ENCODE assay signal across 13 cellular contexts in the genomic region with DNA sequence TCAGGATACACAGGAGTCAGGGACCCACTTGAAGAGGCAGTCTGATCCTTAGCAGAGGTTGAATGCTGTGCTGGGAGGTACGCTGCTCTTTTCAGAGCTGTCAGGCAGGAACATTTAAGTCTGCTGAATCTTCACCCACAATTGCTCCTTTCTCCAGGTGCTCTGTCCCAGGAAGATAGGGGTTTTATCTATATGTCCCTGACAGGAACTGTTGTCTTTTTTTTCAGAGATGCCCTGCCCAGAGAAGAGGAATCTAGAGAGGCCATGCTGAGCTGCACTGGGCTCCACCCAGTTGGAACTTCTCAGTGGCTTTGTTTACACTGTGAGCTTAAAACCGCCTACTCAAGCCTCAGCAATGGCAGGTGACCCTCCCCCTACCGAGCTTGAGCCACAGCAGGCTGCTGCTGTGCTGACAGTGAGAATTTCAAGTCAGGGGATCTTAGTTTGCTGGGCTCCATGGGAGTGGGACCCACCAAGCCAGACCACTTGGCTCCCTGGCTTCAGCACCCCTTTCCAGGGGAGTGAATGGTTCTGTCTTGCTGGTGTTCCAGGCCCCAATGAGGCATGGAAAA.
A peak's percentile ranks its signal among the peaks of the same experiment; 100 is the strongest.
DNase-seq lines count a peak whose midpoint lies in the region; ATAC-seq and TF ChIP-seq lines count a peak whose summit lies in the region.
"Had no signal": no experiment of that assay in that cellular context is flagged by ENCODE, and none has a peak within 500 bp of the region (broad histone marks: within the 10 kb centered on the region; RNA-seq: fewer than 3 reads in every experiment).

No MANE protein-coding gene starts in this region.

- DNase-seq in NCI-H345 (lab: John Stamatoyannopoulos, UW), result peak; percentile 55
- DNase-seq in NCI-H345 treated with DMSO at 0.1 percent for 48 hours (lab: John Stamatoyannopoulos, UW; ENCODE audit: unreplicated experiment), result no peak
- peak; percentile 21 for DNase-seq in NCI-H510A treated with DMSO at 0.1 percent for 48 hours (lab: John Stamatoyannopoulos, UW)
- peak; percentile 10 for DNase-seq in fibroblast of pulmonary artery (ENCODE audit: low read depth)
- DNase-seq in retinal pigment epithelial cell (ENCODE audit: low read depth), result peak; percentile 37
- DNase-seq in central memory CD4-positive, alpha-beta T cell, result no peak
- DNase-seq: activated CD8-positive, alpha-beta memory T cell treated with anti-CD3 and anti-CD28 coated beads for 24 hours; activated naive CD4-positive, alpha-beta T cell treated with anti-CD3 and anti-CD28 coated beads, Interleukin-2, amount 50 U/mL, for 16 hours; NCI-H1694; right cardiac atrium had no signal

- no peak for TF ChIP-seq CTCF in fibroblast of pulmonary artery (IDR thresholded peaks at IDR 0.05; ENCODE audit: low read length, missing control alignments)
- no peak for TF ChIP-seq CTCF in retinal pigment epithelial cell (conservative IDR thresholded peaks at IDR 0.05; ENCODE audit: low read depth, low read length)

- H3K4me3 ChIP-seq in fibroblast of pulmonary artery (replicated peaks; ENCODE audit: low read depth, low read length), result no peak overlapping the region
- H3K4me3 ChIP-seq in retinal pigment epithelial cell (ENCODE audit: low read length), result no peak overlapping the region
- H3K4me3 ChIP-seq: tibial nerve had no signal

- no peak for ATAC-seq in GM18502 (IDR thresholded peaks at IDR 0.05; ENCODE audit: poor library complexity, unreplicated experiment)
- ATAC-seq in HG02973 (IDR thresholded peaks at IDR 0.05; ENCODE audit: unreplicated experiment), result no peak
- ATAC-seq: right cardiac atrium had no signal

Comparison
In these comparisons a context has a peak if more than half of its experiments do, and no peak if none do; other contexts are left out.
1. DNase-seq: peak in NCI-H345 (single experiment), NCI-H510A treated with DMSO at 0.1 percent for 48 hours (single experiment), fibroblast of pulmonary artery (single experiment) and retinal pigment epithelial cell (single experiment); none in NCI-H345 treated with DMSO at 0.1 percent for 48 hours (single experiment) and central memory CD4-positive, alpha-beta T cell (single experiment).